In genomic region chr10:69247313-69247710, GRCh38 we compare ENCODE assay signal across 29 cellular contexts. TPM values are rescaled to one million over a fixed set of nuclear protein-coding genes. Genes with fewer than 3 reads are reported as not detected.
"Had no signal": no experiment of that assay in that cellular context is flagged by ENCODE, and none has a peak within 500 bp of the region (broad histone marks: within the 10 kb centered on the region; RNA-seq: fewer than 3 reads in every experiment).

No MANE protein-coding gene starts in this region.

- H3K27ac ChIP-seq: stomach, suprapubic skin, testis, thoracic aorta, thyroid gland, tibial artery, tibial nerve, transverse colon, upper lobe of left lung, upper lobe of right lung, uterus, vagina had no signal

- H3K36me3 ChIP-seq: stomach, suprapubic skin, thoracic aorta, thyroid gland, tibial artery, transverse colon, upper lobe of left lung, uterus, vagina had no signal

- H3K4me1 Mint-ChIP-seq: stimulated activated effector memory CD8-positive, alpha-beta T cell treated with anti-CD3 and anti-CD28 coated beads, Interleukin-12 subunit alpha, Interleukin-12 subunit beta, amount 100 ng/mL, for 72 hours; stimulated activated memory B cell treated with anti-CD40 and anti-IgM and Interleukin-4, amounts not matched to agents 10 μg/mL and 1 μg/mL and 100 μg/mL, for 72 hours; stimulated activated naive B cell treated with anti-CD40 and anti-IgM and Interleukin-4, amounts not matched to agents 10 μg/mL and 1 μg/mL and 100 μg/mL, for 72 hours; stimulated activated naive CD8-positive, alpha-beta T cell treated with anti-CD3 and anti-CD28 coated beads, Interleukin-15, amount 100 ng/mL, for 72 hours had no signal

- H3K9me3 Mint-ChIP-seq: stimulated activated effector memory CD8-positive, alpha-beta T cell treated with anti-CD3 and anti-CD28 coated beads, Interleukin-12 subunit alpha, Interleukin-12 subunit beta, amount 100 ng/mL, for 72 hours; stimulated activated memory B cell treated with anti-CD40 and anti-IgM and Interleukin-4, amounts not matched to agents 10 μg/mL and 1 μg/mL and 100 μg/mL, for 72 hours; stimulated activated naive B cell treated with anti-CD40 and anti-IgM and Interleukin-4, amounts not matched to agents 10 μg/mL and 1 μg/mL and 100 μg/mL, for 72 hours; stimulated activated naive CD8-positive, alpha-beta T cell treated with anti-CD3 and anti-CD28 coated beads, Interleukin-15, amount 100 ng/mL, for 72 hours; stimulated activated naive CD8-positive, alpha-beta T cell treated with anti-CD3 and anti-CD28 coated beads, Interleukin-15, Interleukin-2, amounts not matched to agents 100 ng/mL and 50 ng/mL, for 24 hours; type B pancreatic cell had no signal

- H3K9me3 ChIP-seq: stomach, suprapubic skin, testis, thoracic aorta, thyroid gland, transverse colon, upper lobe of left lung, upper lobe of right lung, uterus, vagina had no signal

- H3K4me3 Mint-ChIP-seq: stimulated activated effector memory CD8-positive, alpha-beta T cell treated with anti-CD3 and anti-CD28 coated beads, Interleukin-12 subunit alpha, Interleukin-12 subunit beta, amount 100 ng/mL, for 72 hours; stimulated activated memory B cell treated with anti-CD40 and anti-IgM and Interleukin-4, amounts not matched to agents 10 μg/mL and 1 μg/mL and 100 μg/mL, for 72 hours; stimulated activated naive B cell treated with anti-CD40 and anti-IgM and Interleukin-4, amounts not matched to agents 10 μg/mL and 1 μg/mL and 100 μg/mL, for 72 hours; stimulated activated naive CD8-positive, alpha-beta T cell treated with anti-CD3 and anti-CD28 coated beads, Interleukin-15, amount 100 ng/mL, for 72 hours; stimulated activated naive CD8-positive, alpha-beta T cell treated with anti-CD3 and anti-CD28 coated beads, Interleukin-15, Interleukin-2, amounts not matched to agents 100 ng/mL and 50 ng/mL, for 24 hours; type B pancreatic cell had no signal

- H3K27me3 ChIP-seq: stomach, suprapubic skin, testis, thyroid gland, tibial artery, tibial nerve, transverse colon, upper lobe of left lung, upper lobe of right lung, uterus, vagina had no signal

- H3K4me1 ChIP-seq: stomach, suprapubic skin, testis, thyroid gland, tibial artery, transverse colon, upper lobe of left lung, upper lobe of right lung, uterus, vagina had no signal

- DNase-seq: stimulated activated CD4-positive, alpha-beta T cell treated with anti-CD3 and anti-CD28 coated beads, Interleukin-2, amount 100 ng/mL, for 48 hours; stimulated activated CD4-positive, alpha-beta T cell treated with anti-CD3 and anti-CD28 coated beads, Interleukin-4, amount 100 ng/mL, for 1 hour; stimulated activated CD4-positive, alpha-beta T cell treated with anti-CD3 and anti-CD28 coated beads, Interleukin-4, amount 100 ng/mL, for 24 hours; stimulated activated CD4-positive, alpha-beta T cell treated with anti-CD3 and anti-CD28 coated beads, Interleukin-4, amount 100 ng/mL, for 4 hours; stimulated activated CD8-positive, alpha-beta memory T cell treated with anti-CD3 and anti-CD28 coated beads, Interleukin-4, amount 100 ng/mL, for 48 hours; stimulated activated naive B cell treated with anti-CD40 and anti-IgM and Interleukin-4, amounts not matched to agents 10 μg/mL and 1 μg/mL and 100 μg/mL, for 72 hours; stimulated activated naive CD4-positive, alpha-beta T cell; stimulated activated naive CD4-positive, alpha-beta T cell treated with Interleukin-2 at 50 U/mL for 16 hours; stimulated activated naive CD8-positive, alpha-beta T cell treated with anti-CD3 and anti-CD28 coated beads, Interleukin-15, amount 100 ng/mL, for 72 hours; stimulated activated naive CD8-positive, alpha-beta T cell treated with anti-CD3 and anti-CD28 coated beads, Interleukin-15, Interleukin-2, amounts not matched to agents 100 U/mL and 50 U/mL, for 24 hours; stomach; substantia nigra; testis; thyroid gland; tibial artery; transverse colon; upper lobe of left lung; upper lobe of right lung; uterus had no signal

- H3K4me3 ChIP-seq: stomach, suprapubic skin, testis, thoracic aorta, thyroid gland, tibial artery, tibial nerve, transverse colon, upper lobe of left lung, upper lobe of right lung, uterus, vagina had no signal

- FAIRE-seq: urothelium cell line had no signal

- H3K36me3 Mint-ChIP-seq: stimulated activated effector memory CD8-positive, alpha-beta T cell treated with anti-CD3 and anti-CD28 coated beads, Interleukin-12 subunit alpha, Interleukin-12 subunit beta, amount 100 ng/mL, for 72 hours; stimulated activated memory B cell treated with anti-CD40 and anti-IgM and Interleukin-4, amounts not matched to agents 10 μg/mL and 1 μg/mL and 100 μg/mL, for 72 hours; stimulated activated naive B cell treated with anti-CD40 and anti-IgM and Interleukin-4, amounts not matched to agents 10 μg/mL and 1 μg/mL and 100 μg/mL, for 72 hours; type B pancreatic cell had no signal

- H3K27ac Mint-ChIP-seq: stimulated activated effector memory CD8-positive, alpha-beta T cell treated with anti-CD3 and anti-CD28 coated beads, Interleukin-12 subunit alpha, Interleukin-12 subunit beta, amount 100 ng/mL, for 72 hours; stimulated activated memory B cell treated with anti-CD40 and anti-IgM and Interleukin-4, amounts not matched to agents 10 μg/mL and 1 μg/mL and 100 μg/mL, for 72 hours; stimulated activated naive B cell treated with anti-CD40 and anti-IgM and Interleukin-4, amounts not matched to agents 10 μg/mL and 1 μg/mL and 100 μg/mL, for 72 hours; stimulated activated naive CD8-positive, alpha-beta T cell treated with anti-CD3 and anti-CD28 coated beads, Interleukin-15, Interleukin-2, amounts not matched to agents 100 ng/mL and 50 ng/mL, for 24 hours; type B pancreatic cell had no signal

- H3K27me3 Mint-ChIP-seq: stimulated activated memory B cell treated with anti-CD40 and anti-IgM and Interleukin-4, amounts not matched to agents 10 μg/mL and 1 μg/mL and 100 μg/mL, for 72 hours; stimulated activated naive B cell treated with anti-CD40 and anti-IgM and Interleukin-4, amounts not matched to agents 10 μg/mL and 1 μg/mL and 100 μg/mL, for 72 hours; stimulated activated naive CD8-positive, alpha-beta T cell treated with anti-CD3 and anti-CD28 coated beads, Interleukin-15, amount 100 ng/mL, for 72 hours; stimulated activated naive CD8-positive, alpha-beta T cell treated with anti-CD3 and anti-CD28 coated beads, Interleukin-15, Interleukin-2, amounts not matched to agents 100 ng/mL and 50 ng/mL, for 24 hours had no signal

RNA-seq across cellular contexts. Expression of gene HKDC1, which starts 27.2 kb away (rescaled TPM):
- total RNA-seq: urinary bladder had no signal
